In genomic region chr4:43339435-43339834, GRCh38 we compare ENCODE assay signal across 2 cellular contexts.
TF ChIP-seq lines count a peak whose summit lies in the region.

No MANE protein-coding gene starts in this region.

TF ChIP-seq in endothelial cell of umbilical vein, 7 proteins besides CTCF, POLR2A, EP300 and RAD21:
- TF ChIP-seq JUN (IDR thresholded peaks at IDR 0.05; ENCODE audit: borderline replicate concordance, insufficient read depth, insufficient read length, low read depth) (no peak), EZH2 (IDR thresholded peaks at IDR 0.05; ENCODE audit: borderline replicate concordance, low read depth, low read length, severe bottlenecking) (no peak), MYC (IDR thresholded peaks at IDR 0.05; ENCODE audit: low read depth, low read length) (no peak), FOS (IDR thresholded peaks at IDR 0.05; ENCODE audit: borderline replicate concordance, insufficient read depth, low read length) (peak; percentile 45), POLR2AphosphoS5 (IDR thresholded peaks at IDR 0.05; ENCODE audit: insufficient read depth, low read depth, low read length) (no peak)

TF ChIP-seq in GM23338, 12 proteins besides CTCF, POLR2A, EP300 and RAD21:
- no peak for TF ChIP-seq REST (IDR thresholded peaks at IDR 0.05; ENCODE audit: unreplicated experiment)
- TF ChIP-seq ZNF462 (CRISPR knock-in tag; IDR thresholded peaks at IDR 0.05) = no peak
- TF ChIP-seq ZNF331 (CRISPR knock-in tag; IDR thresholded peaks at IDR 0.05; ENCODE audit: low read depth) = no peak
- no peak for TF ChIP-seq EZH2phosphoT487 (IDR thresholded peaks at IDR 0.05; ENCODE audit: unreplicated experiment)
